ENCODE assay signal across 11 cellular contexts in the genomic region with DNA sequence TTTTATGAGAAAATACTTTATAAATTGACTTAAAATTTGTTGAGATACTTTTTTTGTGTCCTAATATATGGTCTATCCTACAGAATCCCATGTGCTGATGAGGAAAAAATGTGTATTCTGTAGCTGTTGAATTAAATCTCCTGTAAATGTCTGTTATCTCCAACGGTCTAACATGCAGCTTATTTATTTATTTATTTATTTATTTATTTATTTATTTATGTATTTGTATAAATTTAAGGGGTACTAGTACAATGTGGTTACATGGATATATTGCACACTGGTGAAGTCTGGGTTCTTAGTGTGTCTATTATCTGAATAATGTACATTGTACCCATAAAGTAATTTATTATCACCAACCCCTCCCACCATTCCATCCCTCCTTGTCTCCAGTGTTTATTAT.
"Had no signal": no experiment of that assay in that cellular context is flagged by ENCODE, and none has a peak within 500 bp of the region (broad histone marks: within the 10 kb centered on the region; RNA-seq: fewer than 3 reads in every experiment).

No MANE protein-coding gene starts in this region.

- H3K4me3 ChIP-seq: GM23248, GM23338, HAP-1 had no signal

- H3K4me2 ChIP-seq: GM23338 had no signal

- DNase-seq: GM23248, GOT3, H7, H9, HCEC 1CT, HFFc6 had no signal

- ATAC-seq: GM23338, HCT116 had no signal

- H3K9me3 ChIP-seq: HAP-1 had no signal

- H3K27ac ChIP-seq: GM23248 had no signal

- FAIRE-seq: H1, H54 had no signal

- H3K4me1 ChIP-seq: HAP-1 had no signal

- H3K36me3 ChIP-seq: HAP-1 had no signal
